In genomic region chr1:10209590-10209904, GRCh38 we compare ENCODE assay signal across 1 cellular context.
TF ChIP-seq lines count a peak whose summit lies in the region.

No MANE protein-coding gene starts in this region.

TF ChIP-seq in HEK293T, 16 proteins besides CTCF, POLR2A, EP300 and RAD21 (continued from another document):
- TF ChIP-seq, protein P1, sequence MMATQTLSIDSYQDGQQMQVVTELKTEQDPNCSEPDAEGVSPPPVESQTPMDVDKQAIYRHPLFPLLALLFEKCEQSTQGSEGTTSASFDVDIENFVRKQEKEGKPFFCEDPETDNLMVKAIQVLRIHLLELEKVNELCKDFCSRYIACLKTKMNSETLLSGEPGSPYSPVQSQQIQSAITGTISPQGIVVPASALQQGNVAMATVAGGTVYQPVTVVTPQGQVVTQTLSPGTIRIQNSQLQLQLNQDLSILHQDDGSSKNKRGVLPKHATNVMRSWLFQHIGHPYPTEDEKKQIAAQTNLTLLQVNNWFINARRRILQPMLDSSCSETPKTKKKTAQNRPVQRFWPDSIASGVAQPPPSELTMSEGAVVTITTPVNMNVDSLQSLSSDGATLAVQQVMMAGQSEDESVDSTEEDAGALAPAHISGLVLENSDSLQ (IDR thresholded peaks at IDR 0.05) = no peak
- TF ChIP-seq SUZ12 (IDR thresholded peaks at IDR 0.05) = no peak
